ENCODE assay signal across 9 cellular contexts in the genomic region with DNA sequence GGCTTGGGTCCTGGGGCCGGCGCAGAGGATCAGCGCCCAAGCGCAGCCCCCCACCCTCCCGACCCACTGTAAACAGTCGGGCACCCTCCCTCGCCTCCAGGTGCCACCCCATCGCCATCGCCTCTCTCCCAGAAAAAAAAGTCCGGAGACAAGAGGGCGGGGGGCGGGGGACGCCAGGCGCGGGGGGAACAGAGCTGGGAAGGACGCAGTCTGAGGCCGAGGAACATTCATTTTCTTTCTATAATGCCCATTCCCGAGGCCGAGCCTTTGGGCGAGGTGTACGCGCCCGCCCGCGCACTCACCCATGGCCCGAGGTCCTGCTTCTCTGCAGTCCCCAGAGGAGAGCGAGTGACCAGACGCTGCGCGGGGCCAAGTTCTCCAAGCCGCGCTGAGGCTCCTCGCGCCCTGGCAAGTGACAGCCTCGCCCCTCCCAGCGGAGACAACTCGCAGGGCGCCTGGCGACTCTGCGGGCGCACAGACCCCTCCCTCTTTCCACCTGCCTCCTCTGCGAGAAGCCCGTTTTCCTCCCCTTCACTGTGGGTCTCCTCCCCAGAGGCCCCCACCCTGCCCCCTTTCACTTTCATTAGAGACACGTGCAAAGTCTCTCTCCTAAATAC.
DNase-seq lines count a peak whose midpoint lies in the region; ATAC-seq, FAIRE-seq and TF ChIP-seq lines count a peak whose summit lies in the region.
"Had no signal": no experiment of that assay in that cellular context is flagged by ENCODE, and none has a peak within 500 bp of the region (broad histone marks: within the 10 kb centered on the region; RNA-seq: fewer than 3 reads in every experiment).

No MANE protein-coding gene starts in this region.

- WGBS in mammary epithelial cell (ENCODE audit: low coverage, missing lambda C conversion rate) = 0% methylated on average over 1 of the region's 44 CpGs
- WGBS in HepG2 (ENCODE audit: low lambda C conversion rate) = 38% methylated on average over 18 of the region's 44 CpGs

- CTCF ChIA-PET in mammary epithelial cell (lab: Charles Lee; ENCODE audit: low non-redundant PET) = no interaction called here
- CTCF ChIA-PET in HepG2 (lab: Yijun Ruan, JAX; ENCODE audit: low intra/inter-chr PET ratio, low total read pairs) = no interaction called here

- H4K20me1 ChIP-seq in mammary epithelial cell (ENCODE audit: insufficient read depth, low read length) (no peaks in the 10 kb centered on the region), HepG2 (ENCODE audit: insufficient read depth, low read length) (no peaks in the 10 kb centered on the region)

- BruUV-seq in mammary epithelial cell (replicated peaks; lab: Mats Ljungman, UMichigan) (no TSS peak), HepG2 (replicated peaks; lab: Mats Ljungman, UMichigan) (no TSS peak)

- H3K27ac ChIP-seq in mammary epithelial cell (ENCODE audit: insufficient read depth, low read depth, low read length) (no peak overlapping the region), HepG2 (ENCODE audit: extremely low read length, insufficient read depth, low read length) (no peak overlapping the region), subcutaneous abdominal adipose tissue (ENCODE audit: low read depth, low read length) (no peak overlapping the region)

- H3K9ac ChIP-seq in mammary epithelial cell (ENCODE audit: insufficient read depth, low read length) (no peak overlapping the region), HepG2 (ENCODE audit: insufficient read depth, low read depth, low read length) (no peak overlapping the region), subcutaneous abdominal adipose tissue (ENCODE audit: low read length in 5 of 5) (peak overlapping the region in 1 of 5 donors; percentile 11)

- peak overlapping the region; percentile 6 for H3K4me3 Mint-ChIP-seq in T-helper 1 cell treated with Interleukin-12 subunit alpha and Interleukin-12 subunit beta and Interleukin-4 antibody, amounts not matched to agents 30 μg/mL and 1 μg/mL, for 36 hours

- H3K9me3 Mint-ChIP-seq in T-helper 1 cell treated with Interleukin-12 subunit alpha and Interleukin-12 subunit beta and Interleukin-4 antibody, amounts not matched to agents 30 μg/mL and 1 μg/mL, for 36 hours = no peaks in the 10 kb centered on the region

- H3K36me3 ChIP-seq in H7 (replicated peaks; ENCODE audit: control insufficient read depth, insufficient read depth, low read length) (no peaks in the 10 kb centered on the region), mammary epithelial cell (ENCODE audit: insufficient read depth, low read length) (no peaks in the 10 kb centered on the region), HepG2 (replicated peaks in 1 of 2; ENCODE audit: control insufficient read depth in 1 of 2, insufficient read depth in 2 of 2, low read length in 2 of 2) (no peaks in the 10 kb centered on the region), subcutaneous abdominal adipose tissue (ENCODE audit: control insufficient read depth in 5 of 5, insufficient read depth in 5 of 5, low read length in 5 of 5) (no peaks in the 10 kb centered on the region)

- no peak for TF ChIP-seq RAD21 in HepG2 (CRISPR knock-in tag; IDR thresholded peaks at IDR 0.05)

- ATAC-seq in HepG2 = peak; percentile 86

- TF ChIP-seq EP300 in HepG2 (IDR thresholded peaks at IDR 0.05; ENCODE audit: low read depth in 2 of 2, low read length in 2 of 2) (no peak), HepG2 (CRISPR knock-in tag; IDR thresholded peaks at IDR 0.05; ENCODE audit: borderline replicate concordance) (no peak)

- intact Hi-C loops in mammary epithelial cell (cut with micrococcal nuclease) (no loop called here), HepG2 (cut with micrococcal nuclease; ENCODE audit: unreplicated experiment) (no loop called here)

- H3K4me2 ChIP-seq in mammary epithelial cell (ENCODE audit: insufficient read depth, low read depth, low read length) (peak overlapping the region; percentile 99), HepG2 (ENCODE audit: low read depth, low read length) (peak overlapping the region; percentile 23; the same call in 1 of the 2 replicates)

- no peak overlapping the region for H3K27ac Mint-ChIP-seq in T-helper 1 cell treated with Interleukin-12 subunit alpha and Interleukin-12 subunit beta and Interleukin-4 antibody, amounts not matched to agents 30 μg/mL and 1 μg/mL, for 36 hours

- H3K79me2 ChIP-seq in mammary epithelial cell (ENCODE audit: insufficient read depth, low read length) (no peaks in the 10 kb centered on the region), HepG2 (ENCODE audit: insufficient read depth, low read length) (no peaks in the 10 kb centered on the region)

- dilution Hi-C loops in mammary epithelial cell (cut with HindIII; ENCODE audit: low sequenced_read_pairs) = no loop called here

- FAIRE-seq in HepG2 (lab: Jason Lieb, UNC) = no peak
- FAIRE-seq: colon had no signal

- H3K9me3 ChIP-seq in mammary epithelial cell (replicated peaks; ENCODE audit: insufficient read depth, low read length) = no peaks in the 10 kb centered on the region
- no peaks in the 10 kb centered on the region for H3K9me3 ChIP-seq in HepG2 (ENCODE audit: low read length)
- no peaks in the 10 kb centered on the region for H3K9me3 ChIP-seq in subcutaneous abdominal adipose tissue (ENCODE audit: control insufficient read depth in 5 of 5, low read length in 5 of 5)

- no peaks in the 10 kb centered on the region for H3K36me3 Mint-ChIP-seq in T-helper 1 cell treated with Interleukin-12 subunit alpha and Interleukin-12 subunit beta and Interleukin-4 antibody, amounts not matched to agents 30 μg/mL and 1 μg/mL, for 36 hours (ENCODE audit: low read depth)

- in situ Hi-C loops in mammary epithelial cell (cut with MboI; ENCODE audit: low sequenced_read_pairs in 2 of 2) (no loop called here), HepG2 (cut with HindIII; ENCODE audit: extremely low pct_ligation_motif_present, low pct_unique_long_range_greater_than_20kb) (no loop called here)

- POLR2A ChIA-PET in HepG2 (lab: Yijun Ruan, JAX) = no interaction called here

- peaks cover 2% of the 10 kb centered on the region for H3K4me1 Mint-ChIP-seq in T-helper 1 cell treated with Interleukin-12 subunit alpha and Interleukin-12 subunit beta and Interleukin-4 antibody, amounts not matched to agents 30 μg/mL and 1 μg/mL, for 36 hours (ENCODE audit: low read depth)

- TF ChIP-seq POLR2A in HepG2 (IDR thresholded peaks at IDR 0.05; ENCODE audit: insufficient read depth in 1 of 2, low read depth in 2 of 2, low read length in 2 of 2) = no peak

- DNase-seq in T-helper 1 cell (no peak), H7 (peak; percentile 73), NCI-H345 treated with DMSO at 0.1 percent for 48 hours (lab: John Stamatoyannopoulos, UW; ENCODE audit: unreplicated experiment) (peak; percentile 2), mammary epithelial cell (no peak), HepG2 (ENCODE audit: low spot score) (no peak), NCI-H446 treated with DMSO at 0.1 percent for 48 hours (lab: John Stamatoyannopoulos, UW) (no peak)

- peaks cover 16% of the 10 kb centered on the region for H3K27me3 ChIP-seq in H7 (ENCODE audit: control insufficient read depth, insufficient read depth, low read length)
- peaks cover 24% of the 10 kb centered on the region for H3K27me3 ChIP-seq in mammary epithelial cell (ENCODE audit: insufficient read depth, low read length)
- H3K27me3 ChIP-seq in HepG2 (ENCODE audit: control insufficient read depth in 1 of 2, insufficient read depth in 2 of 2, low read length in 2 of 2) = 0 out of 5 replicates have a peak, but pooled peaks cover 0 to 10% of the 10 kb centered on the region in 2 experiments
- H3K27me3 ChIP-seq in subcutaneous abdominal adipose tissue (ENCODE audit: control insufficient read depth in 5 of 5, insufficient read depth in 4 of 5, low read length in 5 of 5) = peaks cover 0 to 12% (median 6%) of the 10 kb centered on the region in 5 donors

- peak overlapping the region; percentile 63 for H3K4me3 ChIP-seq in H7 (ENCODE audit: insufficient read depth, low read depth, low read length)
- H3K4me3 ChIP-seq in mammary epithelial cell (replicated peaks in 1 of 3; ENCODE audit: insufficient read depth in 1 of 3, low read depth in 2 of 3, low read length in 3 of 3) = peak overlapping the region; percentile 28 to 46 (median 38)
- H3K4me3 ChIP-seq in HepG2 (replicated peaks in 1 of 3; ENCODE audit: insufficient read depth in 1 of 3, low read depth in 2 of 3, low read length in 3 of 3) = peak overlapping the region in 1 of 3 experiments; percentile 46; a peak in 1 of 6 replicates
- H3K4me3 ChIP-seq in subcutaneous abdominal adipose tissue (ENCODE audit: low read depth in 1 of 5, low read length in 5 of 5) = peak overlapping the region; percentile 53 to 71 (median 57)

- H3K4me1 ChIP-seq in mammary epithelial cell (ENCODE audit: insufficient read depth, low read length) (peaks cover 12% of the 10 kb centered on the region), HepG2 (ENCODE audit: insufficient read depth, low read length) (no peaks in the 10 kb centered on the region), subcutaneous abdominal adipose tissue (ENCODE audit: control insufficient read depth in 5 of 5, insufficient read depth in 5 of 5, low read length in 5 of 5) (peaks cover 4 to 18% (median 16%) of the 10 kb centered on the region in 5 donors)

- H2AFZ ChIP-seq in mammary epithelial cell (ENCODE audit: low read depth, low read length) = peak overlapping the region; percentile 86
- H2AFZ ChIP-seq in HepG2 (ENCODE audit: low read length) = no peak overlapping the region

- no peak for TF ChIP-seq CTCF in mammary epithelial cell (conservative IDR thresholded peaks at IDR 0.05 in 1 of 2, IDR thresholded peaks at IDR 0.05 in 1 of 2; ENCODE audit: extremely low read depth in 1 of 2, insufficient read depth in 1 of 2, low read depth in 1 of 2, low read length in 2 of 2)
- no peak for TF ChIP-seq CTCF in HepG2 (CRISPR knock-in tag; IDR thresholded peaks at IDR 0.05)

- H3K27me3 Mint-ChIP-seq in T-helper 1 cell treated with Interleukin-12 subunit alpha and Interleukin-12 subunit beta and Interleukin-4 antibody, amounts not matched to agents 30 μg/mL and 1 μg/mL, for 36 hours (ENCODE audit: low read depth) = peaks cover 41% of the 10 kb centered on the region

TF ChIP-seq in HepG2, 621 proteins besides CTCF, POLR2A, EP300 and RAD21:
- TF ChIP-seq ZNF564 (CRISPR knock-in tag; IDR thresholded peaks at IDR 0.05) = no peak
- TF ChIP-seq PHF8 (CRISPR knock-in tag; IDR thresholded peaks at IDR 0.05) = no peak
- no peak for TF ChIP-seq MAZ (IDR thresholded peaks at IDR 0.05; ENCODE audit: borderline replicate concordance, low read depth, low read length)
- no peak for TF ChIP-seq MAZ (CRISPR knock-in tag; IDR thresholded peaks at IDR 0.05; ENCODE audit: low read depth)
- no peak for TF ChIP-seq ZFP36L2 (CRISPR knock-in tag; IDR thresholded peaks at IDR 0.05)
- TF ChIP-seq NFE2L1 (CRISPR knock-in tag; IDR thresholded peaks at IDR 0.05; ENCODE audit: borderline replicate concordance) = no peak
- TF ChIP-seq ZNF629 (CRISPR knock-in tag; conservative IDR thresholded peaks at IDR 0.05) = no peak

Comparison
In these comparisons a context has a peak if more than half of its experiments do, and no peak if none do; other contexts are left out.
1. DNase-seq: peak in H7 (single experiment) and NCI-H345 treated with DMSO at 0.1 percent for 48 hours (single experiment); none in T-helper 1 cell (0 of 5), mammary epithelial cell (single experiment), HepG2 (single experiment) and NCI-H446 treated with DMSO at 0.1 percent for 48 hours (single experiment).